Comparison of ENCODE assay signal across 9 cellular contexts in genomic region chr3:152466784-152467183, GRCh38.
DNase-seq lines count a peak whose midpoint lies in the region; ATAC-seq and TF ChIP-seq lines count a peak whose summit lies in the region.
"Had no signal": no experiment of that assay in that cellular context is flagged by ENCODE, and none has a peak within 500 bp of the region (broad histone marks: within the 10 kb centered on the region; RNA-seq: fewer than 3 reads in every experiment).

No MANE protein-coding gene starts in this region.

- in situ Hi-C loops in gastrocnemius medialis (cut with MboI; ENCODE audit: low sequenced_read_pairs in 4 of 4): loop anchor here in 3 of 4 donors (25.0 kb wide), 3 partner anchors 279 to 404 kb away; no protein-coding TSS in a partner anchor

- H3K27ac ChIP-seq in RWPE2 (ENCODE audit: poor library complexity, severe bottlenecking) (no peak overlapping the region), gastrocnemius medialis (peak overlapping the region in 2 of 4 donors; percentile 3 to 25)
- H3K27ac ChIP-seq: BLaER1 treated with 17β-estradiol and CSF1 and Interleukin-3, amounts not matched to agents 10 nM and 100 nM had no signal

- H3K4me1 ChIP-seq in RWPE2 (ENCODE audit: insufficient read depth, poor library complexity, severe bottlenecking) (peaks cover 8% of the 10 kb centered on the region), gastrocnemius medialis (peaks cover 12 to 18% of the 10 kb centered on the region in 2 donors)

- peaks cover 32% of the 10 kb centered on the region for H3K36me3 ChIP-seq in RWPE2 (ENCODE audit: low read depth)
- peaks cover 2 to 41% of the 10 kb centered on the region in 2 donors for H3K36me3 ChIP-seq in gastrocnemius medialis

- DNase-seq in NCI-H1105 (lab: John Stamatoyannopoulos, UW) (peak; percentile 20), NCI-H1105 treated with DMSO at 0.1 percent for 48 hours (lab: John Stamatoyannopoulos, UW) (no peak), RWPE2 (ENCODE audit: low spot score) (no peak), fibroblast of the conjunctiva (ENCODE audit: low read depth) (peak; percentile 63), gastrocnemius medialis (no peak), HPDE6-E6E7 (ENCODE audit: extremely low spot score) (no peak)
- DNase-seq in activated CD4-positive, alpha-beta T cell treated with anti-CD3 and anti-CD28 coated beads for 48 hours: no peak

- TF ChIP-seq CTCF in RWPE2 (IDR thresholded peaks at IDR 0.05; ENCODE audit: poor library complexity, severe bottlenecking) (peak; percentile 67), gastrocnemius medialis (IDR thresholded peaks at IDR 0.05 in 4 of 5, conservative IDR thresholded peaks at IDR 0.05 in 1 of 5) (peak; percentile 20 to 49 (median 31))

- no peak overlapping the region for H3K4me3 ChIP-seq in RWPE2 (ENCODE audit: severe bottlenecking)
- H3K4me3 ChIP-seq in gastrocnemius medialis: no peak overlapping the region
- H3K4me3 ChIP-seq: BLaER1 treated with 17β-estradiol and CSF1 and Interleukin-3, amounts not matched to agents 10 nM and 100 nM had no signal

- H3K27me3 ChIP-seq in RWPE2 (ENCODE audit: insufficient read depth, poor library complexity, severe bottlenecking) (no peaks in the 10 kb centered on the region), gastrocnemius medialis (no peaks in the 10 kb centered on the region)
- H3K27me3 ChIP-seq: BLaER1 treated with 17β-estradiol and CSF1 and Interleukin-3, amounts not matched to agents 10 nM and 100 nM had no signal

- no peaks in the 10 kb centered on the region for H3K9me3 ChIP-seq in RWPE2 (ENCODE audit: severe bottlenecking)
- H3K9me3 ChIP-seq in gastrocnemius medialis: no peaks in the 10 kb centered on the region
- H3K9me3 ChIP-seq: BLaER1 treated with 17β-estradiol and CSF1 and Interleukin-3, amounts not matched to agents 10 nM and 100 nM had no signal

- peak; percentile 68 for ATAC-seq in HG02981 (IDR thresholded peaks at IDR 0.05; ENCODE audit: unreplicated experiment)
- peak; percentile 59; the same call in 2 of the 3 replicates for ATAC-seq in RWPE2 (ENCODE audit: low read depth)
- peak in 1 of 2 donors; percentile 43 for ATAC-seq in gastrocnemius medialis

- TF ChIP-seq POLR2A in gastrocnemius medialis (IDR thresholded peaks at IDR 0.05): no peak

- intact Hi-C loops in gastrocnemius medialis (cut with DNase I; ENCODE audit: low total_unique reads): no loop called here

Comparison
In these comparisons a context has a peak if more than half of its experiments do, and no peak if none do; other contexts are left out.
1. DNase-seq: peak in NCI-H1105 (single experiment) and fibroblast of the conjunctiva (single experiment); none in NCI-H1105 treated with DMSO at 0.1 percent for 48 hours (single experiment), RWPE2 (single experiment), gastrocnemius medialis (0 of 2), activated CD4-positive, alpha-beta T cell treated with anti-CD3 and anti-CD28 coated beads for 48 hours (single experiment) and HPDE6-E6E7 (single experiment).